24 cellular contexts compared by ENCODE assay signal in genomic region chr5:51685399-51685798, GRCh38.
"Had no signal": no experiment of that assay in that cellular context is flagged by ENCODE, and none has a peak within 500 bp of the region (broad histone marks: within the 10 kb centered on the region; RNA-seq: fewer than 3 reads in every experiment).

No MANE protein-coding gene starts in this region.

- H3K4me3 ChIP-seq: K562 had no signal

- H3K36me3 Mint-ChIP-seq: IgD-negative memory B cell, T-cell had no signal

- H3K9me3 ChIP-seq: SK-N-SH had no signal

- H3K4me1 Mint-ChIP-seq: T-cell had no signal

- H3K27ac Mint-ChIP-seq: IgD-negative memory B cell, T-cell had no signal

- H3K27me3 Mint-ChIP-seq: IgD-negative memory B cell, T-cell had no signal

- DNase-seq: Kasumi-1; MV-4-11; NCI-H1048; NCI-H1105; NCI-H1436 treated with DMSO at 0.1 percent for 48 hours; NCI-H1694 treated with DMSO at 0.1 percent for 48 hours; NCI-H1930; NCI-H2081; NCI-H2107; NCI-H2227 treated with DMSO at 0.1 percent for 48 hours; NCI-H524; NCI-H526 treated with DMSO at 0.1 percent for 48 hours; NCI-H774; NK-92 treated with Interleukin-12 subunit alpha and Interleukin-12 subunit beta, amount 100 ng/mL, for 24 hours; SHP77; SK-N-SH; SW 1271; T-cell had no signal

- H3K4me2 ChIP-seq: KMS-11, SK-N-SH had no signal

- H3K27ac ChIP-seq: KMS-11, RWPE1 had no signal

- H3K4me3 Mint-ChIP-seq: IgD-negative memory B cell, T-cell had no signal

- FAIRE-seq: K562 had no signal

- H3K9ac ChIP-seq: KMS-11, SK-N-SH had no signal

- ATAC-seq: K562, Panc1, PC-3, T-cell had no signal
